In the genomic region with DNA sequence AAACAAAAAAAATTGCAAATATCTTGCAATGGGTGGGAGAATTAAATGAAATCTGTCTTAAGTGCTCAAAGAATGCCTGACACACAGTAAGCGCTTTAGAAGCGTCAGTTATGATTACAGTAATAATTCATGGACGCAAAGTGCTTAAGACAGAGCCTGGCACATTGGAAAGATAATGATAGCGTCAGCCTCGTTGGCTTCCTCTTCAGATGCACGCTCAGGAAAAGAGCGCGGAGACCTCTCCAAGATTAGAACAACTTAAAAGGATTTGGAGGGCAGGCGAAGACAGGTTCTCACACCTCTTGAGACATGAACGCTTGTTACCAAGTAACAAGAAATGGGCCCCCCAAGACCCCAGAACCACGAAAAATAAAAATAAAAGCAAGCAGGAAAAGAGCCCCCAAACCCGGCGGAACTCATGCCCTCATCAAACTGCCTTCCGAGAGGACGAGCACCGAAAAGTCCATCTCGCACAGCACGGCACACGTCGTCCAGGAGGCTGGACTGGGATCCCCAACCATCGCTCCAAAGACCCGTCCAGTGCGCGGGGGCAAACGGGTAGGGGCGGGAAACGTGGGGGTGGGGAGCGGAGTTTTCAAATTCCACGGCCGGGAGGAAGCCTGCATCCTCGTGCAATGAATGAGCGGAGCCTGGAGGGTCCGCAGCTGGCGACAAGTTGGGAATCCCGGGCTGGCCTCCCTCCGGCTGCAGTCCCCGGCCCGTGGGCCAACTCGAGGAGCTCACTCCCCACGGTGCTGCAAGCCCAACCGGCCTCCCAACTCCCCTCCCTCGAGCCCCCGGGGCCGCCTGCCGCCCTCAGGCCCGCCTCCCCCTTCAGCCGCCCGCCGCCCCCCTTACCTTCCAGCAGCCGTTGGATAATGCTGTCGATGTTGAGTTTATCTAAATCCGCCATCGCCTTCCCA, we compare ENCODE assay signal across 8 cellular contexts. TPM values are rescaled to one million over a fixed set of nuclear protein-coding genes. Genes with fewer than 3 reads are reported as not detected.
DNase-seq lines count a peak whose midpoint lies in the region; ATAC-seq and TF ChIP-seq lines count a peak whose summit lies in the region.

No MANE protein-coding gene starts in this region.

- DNase-seq in AG08396 (ENCODE audit: low spot score) (peak; percentile 34), OCI-M1 (lab: John Stamatoyannopoulos, UW) (peak; percentile 70), body of pancreas (peak in 1 of 4 donors; percentile 33), iPS-NIHi7 (ENCODE audit: extremely low spot score) (peak; percentile 38), T1000 (lab: John Stamatoyannopoulos, UW) (no peak)

- no peak for TF ChIP-seq POLR2A in body of pancreas (IDR thresholded peaks at IDR 0.05)

- H3K36me3 ChIP-seq in body of pancreas (replicated peaks in 1 of 2; ENCODE audit: insufficient read depth in 1 of 2, low read depth in 2 of 2), result no peaks in the 10 kb centered on the region
- no peaks in the 10 kb centered on the region for H3K36me3 ChIP-seq in skeletal muscle tissue (ENCODE audit: control insufficient read depth in 3 of 3, insufficient read depth in 3 of 3, low read length in 3 of 3)

- H3K9me3 ChIP-seq in body of pancreas (no peaks in the 10 kb centered on the region), skeletal muscle tissue (ENCODE audit: control insufficient read depth in 3 of 3, low read length in 3 of 3) (no peaks in the 10 kb centered on the region)

- H3K4me1 ChIP-seq in body of pancreas (peaks cover 41% of the 10 kb centered on the region), skeletal muscle tissue (ENCODE audit: control insufficient read depth in 3 of 3, insufficient read depth in 3 of 3, low read length in 3 of 3) (peaks cover 33 to 40% (median 37%) of the 10 kb centered on the region in 3 donors)

- intact Hi-C loops in body of pancreas (cut with DNase I), result no loop called here

- H3K27ac ChIP-seq in body of pancreas (peak overlapping the region; percentile 79 to 92 (median 89)), skeletal muscle tissue (ENCODE audit: low read depth, low read length) (peak overlapping the region; percentile 73)

- ATAC-seq in GM18502 (IDR thresholded peaks at IDR 0.05; ENCODE audit: poor library complexity, unreplicated experiment), result peak; percentile 20
- peak; percentile 28 for ATAC-seq in HG03354 (IDR thresholded peaks at IDR 0.05; ENCODE audit: poor library complexity, severe bottlenecking, unreplicated experiment)
- ATAC-seq in body of pancreas, result peak; percentile 24

- WGBS in body of pancreas, 2 donors, result 0 to 2% methylated on average over 20 to 52 of the region's 53 CpGs

- H3K27me3 ChIP-seq in body of pancreas (no peaks in the 10 kb centered on the region), skeletal muscle tissue (ENCODE audit: control insufficient read depth in 3 of 3, insufficient read depth in 3 of 3, low read length in 3 of 3) (no peaks in the 10 kb centered on the region)

- TF ChIP-seq CTCF in body of pancreas (IDR thresholded peaks at IDR 0.05), result no peak

- H3K4me3 ChIP-seq in body of pancreas, result peak overlapping the region; percentile 87 to 92
- peak overlapping the region; percentile 72 to 87 (median 85) for H3K4me3 ChIP-seq in skeletal muscle tissue (ENCODE audit: low read length in 3 of 3)

- H3K9ac ChIP-seq in skeletal muscle tissue (ENCODE audit: low read depth in 1 of 3, low read length in 3 of 3), result peak overlapping the region; percentile 79 to 91 (median 81)

RNA-seq across cellular contexts. Expression of gene PPP1CC, which starts 0.6 kb away (rescaled TPM):
- total RNA-seq in body of pancreas (10 to 100 TPM; 40.2 to 83.0 TPM), skeletal muscle tissue (103 TPM)

RNA-seq across cellular contexts. Expression of gene HVCN1, which starts 53.1 kb away (rescaled TPM):
- 1 to 10 TPM in 1 of 2 donors, under 1 TPM in 1; 0.66 to 1.3 TPM for total RNA-seq in body of pancreas
- total RNA-seq in skeletal muscle tissue, result 5.2 TPM
